ENCODE assay signal across 9 cellular contexts in the genomic region with DNA sequence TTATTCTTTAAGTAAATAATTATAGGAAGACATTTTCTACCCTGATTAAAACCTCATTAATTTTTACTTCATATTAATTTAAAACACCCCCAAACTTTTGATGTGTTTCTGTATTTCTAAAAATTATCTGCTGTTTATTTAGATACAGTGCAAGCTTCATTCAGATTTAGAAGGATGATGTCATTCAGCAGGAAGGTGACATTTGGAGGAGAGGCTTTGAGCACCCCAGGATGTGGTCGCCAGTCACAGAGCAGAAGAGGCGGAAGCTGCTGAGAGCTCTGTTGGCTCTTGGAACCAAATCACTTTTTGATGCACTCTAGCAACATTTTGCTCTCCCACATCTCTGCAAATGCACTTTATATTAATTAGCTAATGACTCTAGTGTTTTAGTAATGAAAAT.
A peak's percentile ranks its signal among the peaks of the same experiment; 100 is the strongest.
DNase-seq lines count a peak whose midpoint lies in the region; ATAC-seq lines count a peak whose summit lies in the region.
"Had no signal": no experiment of that assay in that cellular context is flagged by ENCODE, and none has a peak within 500 bp of the region (broad histone marks: within the 10 kb centered on the region; RNA-seq: fewer than 3 reads in every experiment).

No MANE protein-coding gene starts in this region.

- intact Hi-C loops in CD4-positive, alpha-beta memory T cell (cut with micrococcal nuclease) = no loop called here

- no peaks in the 10 kb centered on the region for H3K27me3 ChIP-seq in CD4-positive, alpha-beta memory T cell (ENCODE audit: insufficient read depth, low read length)

- CTCF ChIA-PET in CD4-positive, alpha-beta memory T cell (lab: Charles Lee; ENCODE audit: partially characterized antibody) = interaction anchor here (0.5 kb wide), 1 partner anchor 1084 kb away, joined by 3 read pairs; no protein-coding TSS in a partner anchor

- H3K27me3 Mint-ChIP-seq in CD4-positive, alpha-beta memory T cell = no peaks in the 10 kb centered on the region
- no peaks in the 10 kb centered on the region for H3K27me3 Mint-ChIP-seq in activated naive CD8-positive, alpha-beta T cell treated with anti-CD3 and anti-CD28 coated beads for 36 hours
- H3K27me3 Mint-ChIP-seq in stimulated activated naive B cell treated with anti-CD40 and anti-IgM and Interleukin-4, amounts not matched to agents 10 μg/mL and 1 μg/mL and 100 μg/mL, for 72 hours = no peaks in the 10 kb centered on the region
- H3K27me3 Mint-ChIP-seq: naive B cell had no signal

- H3K4me1 Mint-ChIP-seq in CD4-positive, alpha-beta memory T cell = peaks cover 4 to 16% (median 6%) of the 10 kb centered on the region in 4 donors
- peaks cover 15% of the 10 kb centered on the region for H3K4me1 Mint-ChIP-seq in activated naive CD8-positive, alpha-beta T cell treated with anti-CD3 and anti-CD28 coated beads for 36 hours
- no peaks in the 10 kb centered on the region for H3K4me1 Mint-ChIP-seq in stimulated activated naive B cell treated with anti-CD40 and anti-IgM and Interleukin-4, amounts not matched to agents 10 μg/mL and 1 μg/mL and 100 μg/mL, for 72 hours
- H3K4me1 Mint-ChIP-seq: naive B cell had no signal

- POLR2A ChIA-PET in CD4-positive, alpha-beta memory T cell (lab: Charles Lee; ENCODE audit: partially characterized antibody) = no interaction called here

- peaks cover 11% of the 10 kb centered on the region for H3K4me1 ChIP-seq in CD4-positive, alpha-beta memory T cell (ENCODE audit: insufficient read depth, low read length)

- H3K9me3 ChIP-seq in CD4-positive, alpha-beta memory T cell (ENCODE audit: control insufficient read depth in 1 of 2, low read length in 2 of 2) = no peaks in the 10 kb centered on the region

- no peaks in the 10 kb centered on the region for H3K36me3 Mint-ChIP-seq in CD4-positive, alpha-beta memory T cell
- H3K36me3 Mint-ChIP-seq in activated naive CD8-positive, alpha-beta T cell treated with anti-CD3 and anti-CD28 coated beads for 36 hours = peaks cover 3% of the 10 kb centered on the region
- no peaks in the 10 kb centered on the region for H3K36me3 Mint-ChIP-seq in stimulated activated naive B cell treated with anti-CD40 and anti-IgM and Interleukin-4, amounts not matched to agents 10 μg/mL and 1 μg/mL and 100 μg/mL, for 72 hours
- H3K36me3 Mint-ChIP-seq: naive B cell had no signal

- no peak overlapping the region for H3K4me3 ChIP-seq in CD4-positive, alpha-beta memory T cell (ENCODE audit: low read length in 2 of 2)

- ATAC-seq in GM19467 (IDR thresholded peaks at IDR 0.05; ENCODE audit: unreplicated experiment) (peak; percentile 63), left lobe of liver (no peak), HG02973 (IDR thresholded peaks at IDR 0.05; ENCODE audit: unreplicated experiment) (no peak)
- ATAC-seq in stimulated activated naive B cell treated with anti-CD40 and anti-IgM and Interleukin-4, amounts not matched to agents 10 μg/mL and 1 μg/mL and 100 μg/mL, for 72 hours (replicated peaks) = peak; percentile 57 to 68

- peak overlapping the region in 6 of 8 donors; percentile 15 to 67 (median 33) for H3K4me3 Mint-ChIP-seq in CD4-positive, alpha-beta memory T cell
- no peak overlapping the region for H3K4me3 Mint-ChIP-seq in activated naive CD8-positive, alpha-beta T cell treated with anti-CD3 and anti-CD28 coated beads for 36 hours
- no peak overlapping the region for H3K4me3 Mint-ChIP-seq in stimulated activated naive B cell treated with anti-CD40 and anti-IgM and Interleukin-4, amounts not matched to agents 10 μg/mL and 1 μg/mL and 100 μg/mL, for 72 hours
- H3K4me3 Mint-ChIP-seq: naive B cell had no signal

- H3K9me3 Mint-ChIP-seq in CD4-positive, alpha-beta memory T cell = peaks cover 0 to 10% (median 1%) of the 10 kb centered on the region in 8 donors
- H3K9me3 Mint-ChIP-seq in activated naive CD8-positive, alpha-beta T cell treated with anti-CD3 and anti-CD28 coated beads for 36 hours = peaks cover 11% of the 10 kb centered on the region
- no peaks in the 10 kb centered on the region for H3K9me3 Mint-ChIP-seq in stimulated activated naive B cell treated with anti-CD40 and anti-IgM and Interleukin-4, amounts not matched to agents 10 μg/mL and 1 μg/mL and 100 μg/mL, for 72 hours

- H3K27ac ChIP-seq in CD4-positive, alpha-beta memory T cell (ENCODE audit: low read depth, low read length) = no peak overlapping the region

- H3K36me3 ChIP-seq in CD4-positive, alpha-beta memory T cell (ENCODE audit: insufficient read depth, low read length) = no peaks in the 10 kb centered on the region

- H3K27ac Mint-ChIP-seq in CD4-positive, alpha-beta memory T cell = peak overlapping the region; percentile 15 to 73 (median 51)
- peak overlapping the region; percentile 89 for H3K27ac Mint-ChIP-seq in activated naive CD8-positive, alpha-beta T cell treated with anti-CD3 and anti-CD28 coated beads for 36 hours
- H3K27ac Mint-ChIP-seq in stimulated activated naive B cell treated with anti-CD40 and anti-IgM and Interleukin-4, amounts not matched to agents 10 μg/mL and 1 μg/mL and 100 μg/mL, for 72 hours = no peak overlapping the region
- H3K27ac Mint-ChIP-seq: naive B cell had no signal

- peak; percentile 24 to 48 (median 44) for DNase-seq in CD4-positive, alpha-beta memory T cell
- DNase-seq in NCI-H446 treated with DMSO at 0.1 percent for 48 hours (lab: John Stamatoyannopoulos, UW) (peak; percentile 49), hippocampal formation (lab: John Stamatoyannopoulos, UW) (no peak), left lobe of liver (ENCODE audit: low spot score) (no peak)
- peak; percentile 56 for DNase-seq in activated naive CD8-positive, alpha-beta T cell treated with anti-CD3 and anti-CD28 coated beads for 36 hours
- no peak for DNase-seq in stimulated activated naive B cell treated with anti-CD40 and anti-IgM and Interleukin-4, amounts not matched to agents 10 μg/mL and 1 μg/mL and 100 μg/mL, for 72 hours
- DNase-seq: naive B cell had no signal

Comparison
In these comparisons a context has a peak if more than half of its experiments do, and no peak if none do; other contexts are left out.
1. DNase-seq: peak in CD4-positive, alpha-beta memory T cell (5 of 5), NCI-H446 treated with DMSO at 0.1 percent for 48 hours (single experiment) and activated naive CD8-positive, alpha-beta T cell treated with anti-CD3 and anti-CD28 coated beads for 36 hours (single experiment); none in stimulated activated naive B cell treated with anti-CD40 and anti-IgM and Interleukin-4, amounts not matched to agents 10 μg/mL and 1 μg/mL and 100 μg/mL, for 72 hours (single experiment), hippocampal formation (0 of 2) and left lobe of liver (single experiment).
2. H3K4me3 Mint-ChIP-seq: peak in CD4-positive, alpha-beta memory T cell (6 of 8); none in activated naive CD8-positive, alpha-beta T cell treated with anti-CD3 and anti-CD28 coated beads for 36 hours (single experiment) and stimulated activated naive B cell treated with anti-CD40 and anti-IgM and Interleukin-4, amounts not matched to agents 10 μg/mL and 1 μg/mL and 100 μg/mL, for 72 hours (0 of 2).
3. ATAC-seq: peak in GM19467 (single experiment) and stimulated activated naive B cell treated with anti-CD40 and anti-IgM and Interleukin-4, amounts not matched to agents 10 μg/mL and 1 μg/mL and 100 μg/mL, for 72 hours (2 of 2); none in left lobe of liver (single experiment) and HG02973 (single experiment).